In the genomic region with DNA sequence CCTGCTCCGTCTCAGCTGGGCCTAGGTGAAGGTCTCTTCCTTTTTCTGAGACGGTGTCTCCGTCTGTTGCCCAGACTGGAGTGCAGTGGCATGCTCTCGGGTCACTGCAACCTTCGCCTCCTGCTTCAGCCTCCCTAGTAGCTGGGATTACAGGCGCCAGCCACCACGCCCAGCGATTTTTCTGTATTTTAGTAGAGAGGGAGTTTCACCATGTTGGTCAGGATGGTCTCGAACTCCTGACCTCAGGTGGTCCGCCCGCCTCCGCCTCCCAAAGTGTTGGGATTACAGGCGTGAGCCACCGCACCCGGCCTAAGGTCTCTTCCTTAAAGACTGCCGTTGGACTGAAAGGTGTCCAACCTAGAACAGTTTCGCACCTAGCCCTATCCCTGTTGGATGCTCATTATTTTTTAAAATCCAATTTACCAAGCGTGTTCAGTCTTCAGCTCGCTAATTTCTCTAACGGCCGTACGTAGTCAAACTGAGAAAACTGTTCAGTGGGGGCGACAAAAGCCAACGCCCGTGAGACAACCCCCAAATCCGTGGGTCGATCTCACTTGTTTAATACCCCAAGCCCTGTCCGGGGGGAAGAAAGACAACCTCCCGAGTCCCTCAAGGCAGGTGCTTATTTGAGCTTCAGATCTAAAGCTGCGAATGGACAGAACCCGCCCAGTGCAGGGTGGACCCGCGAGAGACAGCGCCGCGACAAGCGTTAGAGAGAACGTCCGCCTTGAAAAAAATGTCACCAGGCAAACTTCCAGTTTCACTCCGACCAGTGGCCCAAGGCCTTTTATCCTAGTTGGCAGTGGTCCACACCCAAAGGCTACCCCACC, we compare ENCODE assay signal across 8 cellular contexts. TPM values are rescaled to one million over a fixed set of nuclear protein-coding genes. Genes with fewer than 3 reads are reported as not detected.
DNase-seq lines count a peak whose midpoint lies in the region; ATAC-seq, FAIRE-seq and TF ChIP-seq lines count a peak whose summit lies in the region.

No MANE protein-coding gene starts in this region.

- WGBS in H1 (ENCODE audit: extremely low coverage in 1 of 2, insufficient coverage in 1 of 2, insufficient read length in 1 of 2, insufficient replicate concordance in 2 of 2, low coverage in 1 of 2, low lambda C conversion rate in 2 of 2, missing lambda C conversion rate in 1 of 2), 2 experiments, result 51% methylated on average over 40 of the region's 40 CpGs; no CpG with 5 or more reads in 1 of the 2 experiments

- no peaks in the 10 kb centered on the region; the same call in 1 of the 2 replicates for H3K79me1 ChIP-seq in H1 (ENCODE audit: low read depth, low read length)

- TF ChIP-seq CTCF in H1 (IDR thresholded peaks at IDR 0.05; ENCODE audit: control extremely low read depth in 1 of 3, insufficient read depth in 1 of 3, low read depth in 1 of 3, low read length in 3 of 3), result no peak

- H3K23me2 ChIP-seq in H1 (ENCODE audit: low read depth, low read length), result peaks cover 14% of the 10 kb centered on the region; the same call in 1 of the 2 replicates

- TF ChIP-seq EP300 in H1 (IDR thresholded peaks at IDR 0.05; ENCODE audit: borderline replicate concordance in 1 of 2, low read depth in 2 of 2, low read length in 2 of 2), result no peak

- peak overlapping the region; percentile 97; the same call in 1 of the 2 replicates for H2BK5ac ChIP-seq in H1 (ENCODE audit: low read depth, low read length)

- CTCF ChIA-PET in H1 (lab: Charles Lee; ENCODE audit: partially characterized antibody), result interaction anchor here (1.0 to 3.2 kb wide), 11 partner anchors 12 to 845 kb away, joined by 3 to 11 read pairs (median 4); a partner anchor contains a TSS

- no peak for TF ChIP-seq POLR2A in H1 (IDR thresholded peaks at IDR 0.05; ENCODE audit: control extremely low read depth in 1 of 2, low read depth in 2 of 2, low read length in 2 of 2)

- no peaks in the 10 kb centered on the region for H3K27me3 ChIP-seq in MG63
- H3K27me3 ChIP-seq in H1 (replicated peaks in 1 of 4; ENCODE audit: control insufficient read depth in 3 of 4, extremely low read depth in 1 of 4, insufficient read depth in 3 of 4, low read length in 3 of 4), result no peaks in the 10 kb centered on the region
- H3K27me3 ChIP-seq in neuron (ENCODE audit: insufficient read depth, low read length), result no peaks in the 10 kb centered on the region

- H2BK120ac ChIP-seq in H1 (replicated peaks; ENCODE audit: low read depth, low read length), result no peak overlapping the region

- H3K27ac ChIP-seq in H1 (ENCODE audit: low read depth, low read length), result peak overlapping the region; percentile 99; the same call in 1 of the 2 replicates

- POLR2A ChIA-PET in H1 (lab: Charles Lee; ENCODE audit: partially characterized antibody), result interaction anchor here (0.8 to 4.1 kb wide), 10 partner anchors 9 to 182 kb away, joined by 3 to 38 read pairs (median 4); a partner anchor contains a TSS

- H3K79me2 ChIP-seq in H1 (ENCODE audit: control insufficient read depth in 1 of 2, insufficient read depth in 2 of 2, low read length in 2 of 2), result peaks cover 13 to 35% of the 10 kb centered on the region in 2 experiments

- peak overlapping the region; percentile 91 to 94 for H3K4me2 ChIP-seq in H1 (ENCODE audit: insufficient read depth in 1 of 2, low read depth in 2 of 2, low read length in 2 of 2)

- H4K20me1 ChIP-seq in H1 (replicated peaks in 1 of 2; ENCODE audit: control insufficient read depth in 1 of 2, insufficient read depth in 2 of 2, low read length in 2 of 2), result peaks cover 0 to 6% of the 10 kb centered on the region in 2 experiments

- H2BK12ac ChIP-seq in H1 (ENCODE audit: low read depth, low read length), result no peak overlapping the region; the same call in 1 of the 2 replicates

- H2BK20ac ChIP-seq in H1 (ENCODE audit: low read length), result no peak overlapping the region

- peak overlapping the region; percentile 60 for H3K18ac ChIP-seq in H1 (ENCODE audit: extremely low read depth, low read length)

- no peak for FAIRE-seq in H1 (lab: Jason Lieb, UNC)

- H3K9ac ChIP-seq in H1 (replicated peaks in 1 of 4; ENCODE audit: extremely low read depth in 1 of 4, low read depth in 3 of 4, low read length in 3 of 4), result peak overlapping the region in 3 of 4 experiments; percentile 65 to 96 (median 93); a peak in 6 of 7 replicates

- no peak overlapping the region for H3K56ac ChIP-seq in H1 (replicated peaks; ENCODE audit: insufficient read length, low read depth, low read length)

- no peaks in the 10 kb centered on the region for H3K36me3 ChIP-seq in MG63
- no peaks in the 10 kb centered on the region for H3K36me3 ChIP-seq in H1 (ENCODE audit: control insufficient read depth in 2 of 4, insufficient read depth in 4 of 4, low read length in 3 of 4)
- no peaks in the 10 kb centered on the region for H3K36me3 ChIP-seq in neuron (ENCODE audit: insufficient read depth, low read length)

- H3K4me1 ChIP-seq in H1 (replicated peaks in 1 of 4; ENCODE audit: control insufficient read depth in 3 of 4, insufficient read depth in 4 of 4, low read length in 3 of 4) (peaks cover 0 to 2% (median 0%) of the 10 kb centered on the region in 4 experiments; a peak in 3 of 7 replicates), neuron (ENCODE audit: insufficient read depth, low read length) (no peaks in the 10 kb centered on the region)

- intact Hi-C loops in head of caudate nucleus (cut with DNase I), result loop anchor here (2.0 kb wide), 1 partner anchor 28 kb away; a partner anchor contains a TSS

- H2AK5ac ChIP-seq in H1 (ENCODE audit: low read depth, low read length), result no peak overlapping the region

- no peak overlapping the region for H3K14ac ChIP-seq in H1 (ENCODE audit: insufficient read length)

- peak overlapping the region; percentile 36 for H4K91ac ChIP-seq in H1 (replicated peaks; ENCODE audit: insufficient read length, low read length)

- no peak overlapping the region for H2BK15ac ChIP-seq in H1 (ENCODE audit: low read length)

- TF ChIP-seq RAD21 in H1 (IDR thresholded peaks at IDR 0.05 in 1 of 2, conservative IDR thresholded peaks at IDR 0.05 in 1 of 2; ENCODE audit: low read depth in 2 of 2, low read length in 2 of 2), result no peak

- H3K4me3 ChIP-seq in MG63 (peak overlapping the region; percentile 62), H1 (ENCODE audit: extremely low read depth in 1 of 4, insufficient read depth in 2 of 4, low read depth in 3 of 4, low read length in 4 of 4) (peak overlapping the region; percentile 75 to 90 (median 86)), neuron (ENCODE audit: low read length) (peak overlapping the region; percentile 54)

- H3K23ac ChIP-seq in H1 (ENCODE audit: insufficient read length), result no peak overlapping the region

- ATAC-seq in GM19397 (IDR thresholded peaks at IDR 0.05; ENCODE audit: unreplicated experiment), result peak; percentile 19
- ATAC-seq in HG03457 (IDR thresholded peaks at IDR 0.05; ENCODE audit: unreplicated experiment), result no peak

- no peak for DNase-seq in MG63
- no peak for DNase-seq in H1 (ENCODE audit: low read depth in 1 of 2, low spot score in 2 of 2)
- DNase-seq in GM19238 (ENCODE audit: insufficient read length, low spot score), result no peak
- DNase-seq in head of caudate nucleus, result no peak
- no peak for DNase-seq in amniotic stem cell (lab: John Stamatoyannopoulos, UW)

- H3K9me3 ChIP-seq in MG63, result no peaks in the 10 kb centered on the region
- no peaks in the 10 kb centered on the region for H3K9me3 ChIP-seq in H1 (ENCODE audit: insufficient read depth in 2 of 2, low read depth in 1 of 2, low read length in 1 of 2)
- H3K9me3 ChIP-seq in neuron (ENCODE audit: low read length), result no peaks in the 10 kb centered on the region

- peak overlapping the region; percentile 28 for H4K5ac ChIP-seq in H1 (ENCODE audit: insufficient read length, low read depth, low read length)

- H4K8ac ChIP-seq in H1 (ENCODE audit: extremely low read depth, insufficient read depth, low read length), result no peak overlapping the region

- H2AFZ ChIP-seq in H1 (ENCODE audit: low read length), result peak overlapping the region; percentile 84
- H2AFZ ChIP-seq in neuron (ENCODE audit: low read depth, low read length), result peak overlapping the region; percentile 82

- H3K4ac ChIP-seq in H1 (replicated peaks; ENCODE audit: insufficient read length, low read depth, low read length), result no peak overlapping the region

RNA-seq across cellular contexts. Expression of a gene that starts 1.0 kb away (rescaled TPM):
- 13.2 and 20.3 TPM in 2 replicates for total RNA-seq in MG63 (2014; rRNA removed; shearing (Covaris generic); ENCODE audit: low replicate concordance)
- total RNA-seq in H1 (2021; fragmentation: NEBNext Ultra II Directional; extraction: Animal tissue kit (Norgen Biotek cat#: 25700)), result 45.5 and 47.0 TPM in 2 replicates
- polyA plus RNA-seq in H1 (2011; rRNA removed), result 16.9 and 25.1 TPM in 2 replicates
- 29.4 TPM for polyA plus RNA-seq in H1 (2011; cell fraction: cytosol; rRNA removed)
- 16.1 TPM for polyA plus RNA-seq in H1 (2011; cell fraction: nucleus; rRNA removed)
- polyA plus RNA-seq in H1 (2012, experiment 1 of 2), result 26.1 to 43.9 TPM (median 32.9 TPM) in 4 replicates
- polyA plus RNA-seq in H1 (2012, experiment 2 of 2), result 3.2 TPM
- 23.4 TPM for polyA plus RNA-seq in H1 (2013, experiment 1 of 2)
- polyA plus RNA-seq in H1 (2013, experiment 2 of 2), result 23.5 TPM
- 27.9 and 35.6 TPM in 2 replicates for polyA minus RNA-seq in H1 (2011; rRNA and poly(A)+ RNA removed)
- polyA minus RNA-seq in H1 (2011; cell fraction: cytosol; rRNA and poly(A)+ RNA removed), result 21.1 TPM
- polyA minus RNA-seq in H1 (2011; cell fraction: nucleus; rRNA and poly(A)+ RNA removed), result 26.2 TPM

RNA-seq across cellular contexts. Expression of a gene that starts 25.9 kb away (rescaled TPM):
- 4.1 TPM in 1 of 2 replicates, not detected in the other for total RNA-seq in MG63 (2014; rRNA removed; shearing (Covaris generic); ENCODE audit: low replicate concordance)
- 19.7 and 22.1 TPM in 2 replicates for total RNA-seq in H1 (2021; fragmentation: NEBNext Ultra II Directional; extraction: Animal tissue kit (Norgen Biotek cat#: 25700))
- 22.5 and 31.1 TPM in 2 replicates for polyA plus RNA-seq in H1 (2011; rRNA removed)
- polyA plus RNA-seq in H1 (2011; cell fraction: cytosol; rRNA removed), result 24.4 TPM
- polyA plus RNA-seq in H1 (2011; cell fraction: nucleus; rRNA removed), result 31.6 TPM
- polyA plus RNA-seq in H1 (2012, experiment 1 of 2), result 19.8 to 24.7 TPM (median 21.4 TPM) in 4 replicates
- polyA plus RNA-seq in H1 (2012, experiment 2 of 2), result 23.3 TPM
- polyA plus RNA-seq in H1 (2013, experiment 1 of 2), result 19.7 TPM
- polyA plus RNA-seq in H1 (2013, experiment 2 of 2), result 19.4 TPM
- polyA minus RNA-seq in H1 (2011; rRNA and poly(A)+ RNA removed), result 32.9 and 47.0 TPM in 2 replicates
- polyA minus RNA-seq in H1 (2011; cell fraction: cytosol; rRNA and poly(A)+ RNA removed), result 17.0 TPM
- polyA minus RNA-seq in H1 (2011; cell fraction: nucleus; rRNA and poly(A)+ RNA removed), result 14.5 TPM

RNA-seq across cellular contexts. Expression of a gene that starts 27.4 kb away (rescaled TPM):
- 9.7 and 31.8 TPM in 2 replicates for total RNA-seq in MG63 (2014; rRNA removed; shearing (Covaris generic); ENCODE audit: low replicate concordance)
- total RNA-seq in H1 (2021; fragmentation: NEBNext Ultra II Directional; extraction: Animal tissue kit (Norgen Biotek cat#: 25700)), result 31.9 and 34.8 TPM in 2 replicates
- 23.1 and 27.4 TPM in 2 replicates for polyA plus RNA-seq in H1 (2011; rRNA removed)
- polyA plus RNA-seq in H1 (2011; cell fraction: cytosol; rRNA removed), result 36.1 TPM
- 70.1 TPM for polyA plus RNA-seq in H1 (2011; cell fraction: nucleus; rRNA removed)
- polyA plus RNA-seq in H1 (2012, experiment 1 of 2), result 27.7 to 33.5 TPM (median 31.4 TPM) in 4 replicates
- polyA plus RNA-seq in H1 (2012, experiment 2 of 2), result 15.4 TPM
- polyA plus RNA-seq in H1 (2013, experiment 1 of 2), result 17.8 TPM
- 18.3 TPM for polyA plus RNA-seq in H1 (2013, experiment 2 of 2)
- 30.1 and 33.4 TPM in 2 replicates for polyA minus RNA-seq in H1 (2011; rRNA and poly(A)+ RNA removed)
- 17.3 TPM for polyA minus RNA-seq in H1 (2011; cell fraction: cytosol; rRNA and poly(A)+ RNA removed)
- 72.6 TPM for polyA minus RNA-seq in H1 (2011; cell fraction: nucleus; rRNA and poly(A)+ RNA removed)
